Comparison of ENCODE assay signal across 12 cellular contexts in genomic region chr6:31797607-31798006, GRCh38. TPM values are rescaled to one million over a fixed set of nuclear protein-coding genes. Genes with fewer than 3 reads are reported as not detected.
DNase-seq lines count a peak whose midpoint lies in the region; ATAC-seq and TF ChIP-seq lines count a peak whose summit lies in the region.
"Had no signal": no experiment of that assay in that cellular context is flagged by ENCODE, and none has a peak within 500 bp of the region (broad histone marks: within the 10 kb centered on the region; RNA-seq: fewer than 3 reads in every experiment).

No MANE protein-coding gene starts in this region.

- peak overlapping the region; percentile 33 for H3K4me3 ChIP-seq in Jurkat, Clone E6-1 (ENCODE audit: low read length)
- no peak overlapping the region for H3K4me3 ChIP-seq in naive thymus-derived CD4-positive, alpha-beta T cell (ENCODE audit: low read length)
- H3K4me3 ChIP-seq: SJSA1, tibial nerve had no signal

- no peaks in the 10 kb centered on the region for H3K9me3 ChIP-seq in naive thymus-derived CD4-positive, alpha-beta T cell (ENCODE audit: control insufficient read depth in 2 of 3, low read length in 3 of 3)
- H3K9me3 ChIP-seq: tibial nerve had no signal

- no peaks in the 10 kb centered on the region for H3K36me3 ChIP-seq in naive thymus-derived CD4-positive, alpha-beta T cell (ENCODE audit: control insufficient read depth in 2 of 3, insufficient read depth in 3 of 3, low read length in 3 of 3)

- H3K27me3 ChIP-seq in naive thymus-derived CD4-positive, alpha-beta T cell (ENCODE audit: control insufficient read depth in 2 of 2, insufficient read depth in 2 of 2, low read length in 2 of 2): no peaks in the 10 kb centered on the region
- H3K27me3 ChIP-seq: SJSA1, tibial nerve had no signal

- CTCF ChIA-PET in naive thymus-derived CD4-positive, alpha-beta T cell (lab: Charles Lee): interaction anchor here (1.0 to 2.5 kb wide), 5 partner anchors 9 to 69 kb away, joined by 3 to 13 read pairs (median 4); partner anchors contain the start of genes DDAH2, HSPA1B and LSM2

- POLR2A ChIA-PET in naive thymus-derived CD4-positive, alpha-beta T cell (lab: Charles Lee): interaction anchor here (0.6 to 2.5 kb wide), 9 partner anchors 9 to 256 kb away, joined by 3 to 24 read pairs (median 3); partner anchors contain the start of genes HSPA1A, HSPA1B, LSM2 and MSH5

- H3K4me3 Mint-ChIP-seq in CD14-positive monocyte: no peak overlapping the region
- peak overlapping the region; percentile 55 to 99 (median 80) for H3K4me3 Mint-ChIP-seq in naive thymus-derived CD4-positive, alpha-beta T cell

- no peak for DNase-seq in CD14-positive monocyte (ENCODE audit: low spot score)
- DNase-seq in Jurkat, Clone E6-1 (ENCODE audit: low read depth, low spot score): peak; percentile 87
- peak; percentile 35 for DNase-seq in activated effector memory CD4-positive, alpha-beta T cell treated with Interleukin-2 at 50 U/mL for 16 hours
- peak in 5 of 9 donors; percentile 38 to 50 (median 45) for DNase-seq in naive thymus-derived CD4-positive, alpha-beta T cell
- no peak for DNase-seq in left lobe of liver (ENCODE audit: low spot score)
- DNase-seq in UCSD-AML1 (lab: John Stamatoyannopoulos, UW; ENCODE audit: unreplicated experiment): no peak
- DNase-seq in DMS53 treated with DMSO at 0.1 percent for 48 hours (lab: John Stamatoyannopoulos, UW; ENCODE audit: unreplicated experiment): no peak
- DNase-seq: COR-L47; stimulated activated CD4-positive, alpha-beta T cell treated with anti-CD3 and anti-CD28 coated beads, Interleukin-2, amount 100 ng/mL, for 48 hours had no signal

- H3K27ac ChIP-seq in naive thymus-derived CD4-positive, alpha-beta T cell (ENCODE audit: low read depth, low read length): peak overlapping the region; percentile 71
- H3K27ac ChIP-seq: SJSA1 had no signal

- peaks cover 9 to 24% of the 10 kb centered on the region in 2 donors for H3K36me3 Mint-ChIP-seq in CD14-positive monocyte
- H3K36me3 Mint-ChIP-seq in naive thymus-derived CD4-positive, alpha-beta T cell: peaks cover 0 to 16% (median 0%) of the 10 kb centered on the region in 5 donors

- no peak for TF ChIP-seq CTCF in CD14-positive monocyte (IDR thresholded peaks at IDR 0.05)

- peaks cover 21% of the 10 kb centered on the region for H3K4me1 Mint-ChIP-seq in CD14-positive monocyte
- peaks cover 12 to 47% (median 33%) of the 10 kb centered on the region in 7 donors for H3K4me1 Mint-ChIP-seq in naive thymus-derived CD4-positive, alpha-beta T cell

- H3K9me3 Mint-ChIP-seq in CD14-positive monocyte: no peaks in the 10 kb centered on the region
- H3K9me3 Mint-ChIP-seq in naive thymus-derived CD4-positive, alpha-beta T cell: no peaks in the 10 kb centered on the region

- H3K27me3 Mint-ChIP-seq in CD14-positive monocyte (ENCODE audit: low read depth in 3 of 3): peaks cover 0 to 2% (median 0%) of the 10 kb centered on the region in 3 donors
- no peaks in the 10 kb centered on the region for H3K27me3 Mint-ChIP-seq in naive thymus-derived CD4-positive, alpha-beta T cell

- peaks cover 24 to 32% of the 10 kb centered on the region in 2 donors for H3K4me1 ChIP-seq in naive thymus-derived CD4-positive, alpha-beta T cell (ENCODE audit: control insufficient read depth in 2 of 2, insufficient read depth in 2 of 2, low read length in 2 of 2)

- peak overlapping the region in 5 of 7 donors; percentile 47 to 67 (median 65) for H3K27ac Mint-ChIP-seq in CD14-positive monocyte
- H3K27ac Mint-ChIP-seq in naive thymus-derived CD4-positive, alpha-beta T cell: peak overlapping the region; percentile 80 to 98 (median 93)

- intact Hi-C loops in CD14-positive monocyte (cut with micrococcal nuclease): loop anchor here in 1 of 2 donors (10.0 kb wide), 1 partner anchor 63 kb away; the partner anchor contains the start of gene CLIC1
- intact Hi-C loops in naive thymus-derived CD4-positive, alpha-beta T cell (cut with micrococcal nuclease): loop anchor here (1.0 to 5.0 kb wide), 5 partner anchors 9 to 130 kb away; partner anchors contain the start of genes CSNK2B (in 1 of the 2), EHMT2 (in 1 of the 2), HSPA1A (in 1 of the 2) and HSPA1L (in 1 of the 2)

- ATAC-seq in naive thymus-derived CD4-positive, alpha-beta T cell: no peak
- no peak for ATAC-seq in left lobe of liver
- no peak for ATAC-seq in HG02678 (IDR thresholded peaks at IDR 0.05; ENCODE audit: unreplicated experiment)

RNA-seq across cellular contexts. Expression of gene VARS1, which starts 2.1 kb away (rescaled TPM):
- 10 to 100 TPM; 27.3 to 28.9 TPM for polyA plus RNA-seq in CD14-positive monocyte
- polyA plus RNA-seq in Jurkat, Clone E6-1 (2012; ENCODE audit: insufficient read depth, insufficient read length): 125 TPM
- total RNA-seq in naive thymus-derived CD4-positive, alpha-beta T cell: 10 to 100 TPM; 34.3 to 84.2 (median 53.2) TPM
- polyA plus RNA-seq in naive thymus-derived CD4-positive, alpha-beta T cell: 10 to 100 TPM; 32.2 to 44.8 TPM
- total RNA-seq in left lobe of liver: 52.6 TPM

RNA-seq across cellular contexts. Expression of gene LSM2, which starts 9.2 kb away (rescaled TPM):
- 10 to 100 TPM; 40.0 to 41.0 TPM for polyA plus RNA-seq in CD14-positive monocyte
- 241 TPM for polyA plus RNA-seq in Jurkat, Clone E6-1 (2012; ENCODE audit: insufficient read depth, insufficient read length)
- 10 to 100 TPM; 22.9 to 94.5 (median 29.2) TPM for total RNA-seq in naive thymus-derived CD4-positive, alpha-beta T cell
- 10 to 100 TPM; 58.9 to 67.9 TPM for polyA plus RNA-seq in naive thymus-derived CD4-positive, alpha-beta T cell
- 9.8 TPM for total RNA-seq in left lobe of liver

RNA-seq across cellular contexts. Expression of gene HSPA1L, which starts 17.5 kb away (rescaled TPM):
- polyA plus RNA-seq in CD14-positive monocyte: under 1 TPM; 0.53 to 0.55 TPM
- not detected for polyA plus RNA-seq in Jurkat, Clone E6-1 (2012; ENCODE audit: insufficient read depth, insufficient read length)
- total RNA-seq in naive thymus-derived CD4-positive, alpha-beta T cell: 1 to 10 TPM; 3.3 to 5.5 (median 4.7) TPM
- 1 to 10 TPM; 2.3 to 3.6 TPM for polyA plus RNA-seq in naive thymus-derived CD4-positive, alpha-beta T cell
- total RNA-seq in left lobe of liver: 0.60 TPM

RNA-seq across cellular contexts. Expression of gene HSPA1A, which starts 17.7 kb away (rescaled TPM):
- 100 to 1,000 TPM; 144 to 215 TPM for polyA plus RNA-seq in CD14-positive monocyte
- 2.1 TPM for polyA plus RNA-seq in Jurkat, Clone E6-1 (2012; ENCODE audit: insufficient read depth, insufficient read length)
- 100 to 1,000 TPM in 1 of 5 experiments, 10 to 100 TPM in 3, 1 to 10 TPM in 1; 6.7 to 125 (median 30.3) TPM for total RNA-seq in naive thymus-derived CD4-positive, alpha-beta T cell
- polyA plus RNA-seq in naive thymus-derived CD4-positive, alpha-beta T cell: 10 to 100 TPM; 26.0 to 52.5 TPM
- 89.1 TPM for total RNA-seq in left lobe of liver

RNA-seq across cellular contexts. Expression of gene VWA7, which starts 20.5 kb away (rescaled TPM):
- not detected for polyA plus RNA-seq in CD14-positive monocyte
- 1.2 TPM for polyA plus RNA-seq in Jurkat, Clone E6-1 (2012; ENCODE audit: insufficient read depth, insufficient read length)
- 1 to 10 TPM in 3 of 5 experiments, under 1 TPM in 2; 0.53 to 4.5 (median 1.1) TPM for total RNA-seq in naive thymus-derived CD4-positive, alpha-beta T cell
- polyA plus RNA-seq in naive thymus-derived CD4-positive, alpha-beta T cell: not detected
- total RNA-seq in left lobe of liver: 2.3 TPM
- total RNA-seq: SJSA1 had no signal

Comparison
In these comparisons a context has a peak if more than half of its experiments do, and no peak if none do; other contexts are left out.
1. DNase-seq: peak in Jurkat, Clone E6-1 (single experiment), activated effector memory CD4-positive, alpha-beta T cell treated with Interleukin-2 at 50 U/mL for 16 hours (single experiment) and naive thymus-derived CD4-positive, alpha-beta T cell (5 of 9); none in CD14-positive monocyte (single experiment), left lobe of liver (single experiment), UCSD-AML1 (single experiment) and DMS53 treated with DMSO at 0.1 percent for 48 hours (single experiment).
2. H3K4me3 Mint-ChIP-seq: peak in naive thymus-derived CD4-positive, alpha-beta T cell (10 of 10); none in CD14-positive monocyte (0 of 2).